Comparison of ENCODE assay signal across 16 cellular contexts in the genomic region with DNA sequence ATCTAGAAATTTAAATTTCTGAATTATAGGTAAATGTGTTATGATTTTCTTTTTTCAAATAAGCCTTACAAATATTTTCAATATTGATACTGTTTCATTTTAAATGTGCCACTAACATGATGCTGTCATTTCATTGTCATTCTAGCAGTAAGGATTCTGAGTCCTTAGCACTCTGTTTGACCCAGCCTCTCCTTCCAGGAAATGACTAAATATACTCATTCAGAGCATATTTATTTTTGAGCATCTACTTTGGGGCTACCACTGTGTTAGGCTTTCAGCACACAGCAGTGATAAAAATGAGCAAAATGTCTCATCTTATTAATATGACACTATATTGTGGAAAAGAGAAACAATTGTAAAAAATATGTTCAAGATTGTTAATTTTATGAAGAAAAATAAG. TPM values are rescaled to one million over a fixed set of nuclear protein-coding genes. Genes with fewer than 3 reads are reported as not detected.
A peak's percentile ranks its signal among the peaks of the same experiment; 100 is the strongest.
DNase-seq lines count a peak whose midpoint lies in the region; ATAC-seq, FAIRE-seq and TF ChIP-seq lines count a peak whose summit lies in the region.
"Not testable (repeated sequence)": the region's sequence is repeated elsewhere in the genome, so short reads cannot be mapped to it uniquely, and the experiment has no call there.
"Had no signal": no experiment of that assay in that cellular context is flagged by ENCODE, and none has a peak within 500 bp of the region (broad histone marks: within the 10 kb centered on the region; RNA-seq: fewer than 3 reads in every experiment).

No MANE protein-coding gene starts in this region.

- H3K36me3 ChIP-seq in kidney (ENCODE audit: control insufficient read depth in 1 of 2, insufficient read depth in 2 of 2, low read length in 2 of 2) = not testable (repeated sequence)

- H3K4me1 ChIP-seq in kidney (ENCODE audit: control insufficient read depth in 1 of 2, insufficient read depth in 1 of 2, low read depth in 1 of 2, low read length in 2 of 2) = not testable (repeated sequence)

- H3K4me1 Mint-ChIP-seq in activated T-cell treated with anti-CD3 and anti-CD28 coated beads, Interleukin-2, amount 50 U/mL, for 72 hours (ENCODE audit: low read depth) = not testable (repeated sequence)

- peak; percentile 55 for ATAC-seq in GM18520 (IDR thresholded peaks at IDR 0.05; ENCODE audit: unreplicated experiment)
- ATAC-seq in GM19351 (IDR thresholded peaks at IDR 0.05; ENCODE audit: unreplicated experiment) = peak; percentile 80
- ATAC-seq in HG02610 (IDR thresholded peaks at IDR 0.05; ENCODE audit: unreplicated experiment) = peak; percentile 53
- ATAC-seq in HG03432 (IDR thresholded peaks at IDR 0.05; ENCODE audit: unreplicated experiment) = peak; percentile 58
- ATAC-seq in activated T-cell treated with anti-CD3 and anti-CD28 coated beads, Interleukin-2, amount 50 U/mL, for 72 hours (replicated peaks in 1 of 2) = peak; percentile 27 to 69

- not testable (repeated sequence) for H3K9me3 Mint-ChIP-seq in activated T-cell treated with anti-CD3 and anti-CD28 coated beads, Interleukin-2, amount 50 U/mL, for 72 hours

- H3K27ac Mint-ChIP-seq in activated T-cell treated with anti-CD3 and anti-CD28 coated beads, Interleukin-2, amount 50 U/mL, for 72 hours = not testable (repeated sequence)

- TF ChIP-seq POLR2A in GM12891 (IDR thresholded peaks at IDR 0.05; ENCODE audit: low read depth, low read length) = not testable (repeated sequence)

- not testable (repeated sequence) for TF ChIP-seq CTCF in kidney (IDR thresholded peaks at IDR 0.05; ENCODE audit: borderline replicate concordance, extremely low read depth, insufficient read depth)

- H3K9me3 ChIP-seq in kidney (ENCODE audit: control insufficient read depth in 1 of 2, low read length in 2 of 2) = not testable (repeated sequence)

- H3K36me3 Mint-ChIP-seq in activated T-cell treated with anti-CD3 and anti-CD28 coated beads, Interleukin-2, amount 50 U/mL, for 72 hours (ENCODE audit: insufficient read depth in 2 of 2) = not testable (repeated sequence)

- not testable (repeated sequence) for H3K9ac ChIP-seq in kidney (ENCODE audit: low read length in 2 of 2)

- H3K4me3 ChIP-seq in kidney (ENCODE audit: low read length in 2 of 2) = not testable (repeated sequence)

- not testable (repeated sequence) for H3K27ac ChIP-seq in kidney (ENCODE audit: low read depth in 2 of 2, low read length in 2 of 2)

- not testable (repeated sequence) for H3K27me3 Mint-ChIP-seq in activated T-cell treated with anti-CD3 and anti-CD28 coated beads, Interleukin-2, amount 50 U/mL, for 72 hours (ENCODE audit: low read depth)

- intact Hi-C loops in kidney (cut with DNase I) = not testable (repeated sequence)

- not testable (repeated sequence) for H3K4me3 Mint-ChIP-seq in activated T-cell treated with anti-CD3 and anti-CD28 coated beads, Interleukin-2, amount 50 U/mL, for 72 hours

- DNase-seq in GM12891 (ENCODE audit: insufficient read length, low spot score); activated T-cell treated with anti-CD3 and anti-CD28 coated beads, Interleukin-2, amount 50 U/mL, for 72 hours; kidney: not testable (repeated sequence)

- peak; percentile 76 for FAIRE-seq in GM12891 (lab: Jason Lieb, UNC)
- FAIRE-seq in kidney (lab: Jason Lieb, UNC) = peak; percentile 98

RNA-seq across cellular contexts. Expression of gene OR2G6, which starts 2.3 kb away (rescaled TPM):
- 0.10 TPM for polyA plus RNA-seq in GM12891 (2012; ENCODE audit: low read depth, missing spikeins)
- total RNA-seq in activated T-cell treated with anti-CD3 and anti-CD28 coated beads, Interleukin-2, amount 50 U/mL, for 72 hours = not detected
- 0.06 TPM for total RNA-seq in kidney
- 0.09 TPM for polyA plus RNA-seq in kidney (ENCODE audit: insufficient read depth, low read depth, low replicate concordance)
- total RNA-seq: A673; CD4-positive, alpha-beta memory T cell; H7; HepG2; HFFc6; MCF 10A had no signal
- polyA plus RNA-seq: AG04450; CD14-positive monocyte; CD4-positive, alpha-beta memory T cell; HepG2; IgD-negative memory B cell had no signal

RNA-seq across cellular contexts. Expression of gene OR2T5, which starts 21.8 kb away (rescaled TPM):
- not detected for polyA plus RNA-seq in GM12891 (2012; ENCODE audit: low read depth, missing spikeins)
- total RNA-seq in activated T-cell treated with anti-CD3 and anti-CD28 coated beads, Interleukin-2, amount 50 U/mL, for 72 hours = not detected
- total RNA-seq in kidney = 0.09 TPM
- not detected for polyA plus RNA-seq in kidney (ENCODE audit: insufficient read depth, low read depth, low replicate concordance)
- total RNA-seq: A673; CD4-positive, alpha-beta memory T cell; H7; HepG2; HFFc6; MCF 10A had no signal
- polyA plus RNA-seq: AG04450; CD14-positive monocyte; CD4-positive, alpha-beta memory T cell; HepG2 had no signal

RNA-seq across cellular contexts. Expression of gene OR2T3, which starts 37.1 kb away (rescaled TPM):
- 2.3 TPM for polyA plus RNA-seq in GM12891 (2012; ENCODE audit: low read depth, missing spikeins)
- total RNA-seq in activated T-cell treated with anti-CD3 and anti-CD28 coated beads, Interleukin-2, amount 50 U/mL, for 72 hours = not detected
- not detected for total RNA-seq in kidney
- polyA plus RNA-seq in kidney (ENCODE audit: insufficient read depth, low read depth, low replicate concordance) = not detected
- total RNA-seq: A673; CD4-positive, alpha-beta memory T cell; H7; HepG2; HFFc6; MCF 10A had no signal
- polyA plus RNA-seq: AG04450; CD14-positive monocyte; CD4-positive, alpha-beta memory T cell; HepG2; IgD-negative memory B cell had no signal

RNA-seq across cellular contexts. Expression of gene OR2T29, which starts 52.4 kb away (rescaled TPM):
- 0.82 TPM for polyA plus RNA-seq in GM12891 (2012; ENCODE audit: low read depth, missing spikeins)
- total RNA-seq in activated T-cell treated with anti-CD3 and anti-CD28 coated beads, Interleukin-2, amount 50 U/mL, for 72 hours = not detected
- not detected for total RNA-seq in kidney
- polyA plus RNA-seq in kidney (ENCODE audit: insufficient read depth, low read depth, low replicate concordance) = not detected
- total RNA-seq: A673; CD4-positive, alpha-beta memory T cell; H7; HepG2; HFFc6; MCF 10A had no signal
- polyA plus RNA-seq: AG04450; CD14-positive monocyte; CD4-positive, alpha-beta memory T cell; HepG2; IgD-negative memory B cell had no signal
